In the genomic region with DNA sequence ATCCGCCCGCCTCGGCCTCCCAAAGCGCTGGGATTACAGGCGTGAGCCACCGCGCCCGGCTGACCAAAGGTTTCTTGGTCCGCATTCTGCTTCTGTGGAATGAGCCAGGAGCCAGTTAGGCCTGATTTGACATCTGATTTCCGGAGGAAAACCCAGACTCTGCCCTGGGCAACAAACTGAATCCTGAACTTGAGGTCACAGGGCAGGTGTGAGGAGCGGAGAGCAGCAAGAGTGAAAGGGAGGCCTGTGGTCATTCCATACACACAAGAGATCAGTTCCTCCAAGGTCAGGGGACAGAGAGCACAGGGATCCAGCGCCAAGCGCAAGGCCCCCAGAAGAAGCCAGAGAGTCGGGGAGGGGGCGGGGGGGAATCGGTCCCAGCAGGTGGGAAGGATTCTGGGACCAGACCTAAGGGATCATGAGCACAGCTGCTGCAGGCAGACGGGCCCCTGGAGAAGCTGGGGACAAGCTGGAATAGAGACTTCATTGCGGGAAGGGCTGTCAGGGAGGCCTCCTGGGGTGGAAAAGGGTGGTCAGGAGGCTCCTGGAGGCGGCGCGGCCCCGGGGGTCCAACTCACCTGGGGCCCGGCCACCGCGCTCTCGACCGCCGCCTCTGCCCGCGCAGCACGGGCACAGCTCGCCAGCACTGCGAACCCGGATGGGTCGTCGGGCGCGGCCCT, we compare ENCODE assay signal across 8 cellular contexts. TPM values are rescaled to one million over a fixed set of nuclear protein-coding genes. Genes with fewer than 3 reads are reported as not detected.
A peak's percentile ranks its signal among the peaks of the same experiment; 100 is the strongest.
DNase-seq lines count a peak whose midpoint lies in the region; ATAC-seq and TF ChIP-seq lines count a peak whose summit lies in the region.

No MANE protein-coding gene starts in this region.

- no peak for TF ChIP-seq CTCF in NB4 (IDR thresholded peaks at IDR 0.05; ENCODE audit: low read depth, low read length)

- H3K9me3 ChIP-seq in mucosa of stomach (ENCODE audit: control insufficient read depth, low read length), result no peaks in the 10 kb centered on the region

- H3K9ac ChIP-seq in mucosa of stomach (ENCODE audit: low read length), result peak overlapping the region; percentile 85

- ATAC-seq in GM18502 (IDR thresholded peaks at IDR 0.05; ENCODE audit: poor library complexity, unreplicated experiment) (peak; percentile 26), HG02884 (IDR thresholded peaks at IDR 0.05; ENCODE audit: unreplicated experiment) (no peak)

- peaks cover 3% of the 10 kb centered on the region for H3K4me1 ChIP-seq in mucosa of stomach (ENCODE audit: control insufficient read depth, insufficient read depth, low read length)

- H3K27me3 ChIP-seq in mucosa of stomach (ENCODE audit: control insufficient read depth, insufficient read depth, low read length), result no peaks in the 10 kb centered on the region

- H3K4me3 ChIP-seq in NB4 (ENCODE audit: low read depth, low read length) (peak overlapping the region; percentile 67), mucosa of stomach (ENCODE audit: low read length) (peak overlapping the region; percentile 74)

- DNase-seq in NB4 (ENCODE audit: low read depth) (peak; percentile 6), dermis blood vessel endothelial cell (peak; percentile 27), AG20443 (ENCODE audit: low spot score) (no peak), AG08395 (ENCODE audit: low spot score) (no peak), SIG-M5 (lab: John Stamatoyannopoulos, UW) (no peak)

- peaks cover 4% of the 10 kb centered on the region for H3K36me3 ChIP-seq in mucosa of stomach (ENCODE audit: control insufficient read depth, insufficient read depth, low read length)

- no peak for TF ChIP-seq POLR2A in NB4 (IDR thresholded peaks at IDR 0.05; ENCODE audit: extremely low read depth, insufficient read length)

RNA-seq across cellular contexts. Expression of a gene that starts 0.4 kb away (rescaled TPM):
- 21.8 and 29.0 TPM in 2 replicates for total RNA-seq in dermis blood vessel endothelial cell

RNA-seq across cellular contexts. Expression of a gene that starts 0.9 kb away (rescaled TPM):
- 28.2 and 37.8 TPM in 2 replicates for total RNA-seq in dermis blood vessel endothelial cell

RNA-seq across cellular contexts. Expression of a gene that starts 26.4 kb away (rescaled TPM):
- 0.84 and 1.5 TPM in 2 replicates for total RNA-seq in dermis blood vessel endothelial cell

RNA-seq across cellular contexts. Expression of a gene that starts 32.8 kb away (rescaled TPM):
- 224 and 238 TPM in 2 replicates for total RNA-seq in dermis blood vessel endothelial cell

RNA-seq across cellular contexts. Expression of a gene that starts 33.0 kb away (rescaled TPM):
- 11.4 and 14.6 TPM in 2 replicates for total RNA-seq in dermis blood vessel endothelial cell

Comparison
In these comparisons a context has a peak if more than half of its experiments do, and no peak if none do; other contexts are left out.
1. DNase-seq: peak in NB4 (single experiment) and dermis blood vessel endothelial cell (single experiment); none in AG20443 (single experiment), AG08395 (single experiment) and SIG-M5 (single experiment).